In the genomic region with DNA sequence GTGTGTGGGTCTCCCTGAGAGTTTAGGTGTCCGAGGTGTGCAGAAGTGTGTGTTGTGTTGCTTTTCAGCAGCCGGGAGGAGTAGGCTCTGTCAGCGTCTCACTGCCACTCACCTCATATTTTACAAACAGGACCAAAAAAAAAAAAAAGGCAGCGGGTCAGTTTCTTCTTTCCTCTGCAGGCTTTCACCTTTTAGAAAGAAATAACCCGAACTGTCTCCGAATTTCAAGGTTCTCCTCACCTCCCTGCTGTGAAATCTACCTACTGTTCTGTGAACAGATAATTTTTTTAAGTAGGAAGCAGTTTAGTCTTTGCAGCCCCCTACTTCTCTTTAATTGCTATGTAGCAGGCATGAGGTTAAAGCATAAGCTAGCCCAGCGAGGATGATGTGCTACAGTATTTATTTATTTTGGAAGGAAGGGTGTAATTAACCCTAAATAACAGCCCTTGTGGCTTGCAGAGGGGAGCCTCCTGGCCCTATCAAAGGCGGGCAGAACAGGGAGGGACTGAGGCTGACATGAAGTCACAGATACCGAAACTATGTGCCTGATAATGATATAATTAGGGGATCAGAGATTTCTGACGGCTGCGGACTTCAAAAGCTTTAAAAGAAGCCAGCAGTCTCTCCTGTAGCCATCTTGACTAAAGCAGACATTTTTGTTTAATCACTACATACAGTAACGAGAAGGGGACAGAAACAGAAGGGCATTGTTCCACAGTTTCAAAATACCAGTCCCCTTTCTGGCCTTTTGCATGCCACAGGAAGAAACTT, we compare ENCODE assay signal across 8 cellular contexts. TPM values are rescaled to one million over a fixed set of nuclear protein-coding genes. Genes with fewer than 3 reads are reported as not detected.
DNase-seq lines count a peak whose midpoint lies in the region; ATAC-seq lines count a peak whose summit lies in the region.

No MANE protein-coding gene starts in this region.

- no peak overlapping the region for H3K27ac ChIP-seq in mesenchymal stem cell (ENCODE audit: low read length, poor library complexity, severe bottlenecking)

- no peaks in the 10 kb centered on the region for H3K36me3 Mint-ChIP-seq in central memory CD8-positive, alpha-beta T cell (ENCODE audit: insufficient read depth)

- no peak overlapping the region for H4K8ac ChIP-seq in mesenchymal stem cell (ENCODE audit: low read length)

- H3K9me3 ChIP-seq in ES-I3 (ENCODE audit: control insufficient read depth, insufficient read depth, low read length) (no peaks in the 10 kb centered on the region), mesenchymal stem cell (ENCODE audit: control insufficient read depth, low read length) (no peaks in the 10 kb centered on the region)

- no peaks in the 10 kb centered on the region for H3K9me3 Mint-ChIP-seq in central memory CD8-positive, alpha-beta T cell

- H3K36me3 ChIP-seq in ES-I3 (ENCODE audit: insufficient read depth, low read length) = no peaks in the 10 kb centered on the region
- H3K36me3 ChIP-seq in mesenchymal stem cell (ENCODE audit: control insufficient read depth in 1 of 2, insufficient read depth in 2 of 2, low read depth in 1 of 2, low read length in 2 of 2) = peaks cover 4 to 11% of the 10 kb centered on the region in 2 experiments

- H3K18ac ChIP-seq in mesenchymal stem cell (ENCODE audit: low read depth in 1 of 2, low read length in 2 of 2) = peak overlapping the region; percentile 90 to 98

- peak overlapping the region; percentile 98 for H3K4me2 ChIP-seq in mesenchymal stem cell (ENCODE audit: low read length, poor library complexity, severe bottlenecking)

- H3K4me1 ChIP-seq in ES-I3 (ENCODE audit: insufficient read depth, low read length) (no peaks in the 10 kb centered on the region), mesenchymal stem cell (ENCODE audit: control insufficient read depth, insufficient read depth, low read depth, low read length) (peaks cover 12% of the 10 kb centered on the region)

- no peak overlapping the region for H2AK5ac ChIP-seq in mesenchymal stem cell (ENCODE audit: low read length, severe bottlenecking)

- peak overlapping the region; percentile 74 for H3K9ac ChIP-seq in ES-I3 (ENCODE audit: low read depth, low read length)
- H3K9ac ChIP-seq in mesenchymal stem cell (ENCODE audit: low read length) = peak overlapping the region; percentile 81

- DNase-seq in NCI-H748 (lab: John Stamatoyannopoulos, UW; ENCODE audit: unreplicated experiment) (peak; percentile 90), mesenchymal stem cell (peak; percentile 45), left colon (no peak), AG08396 (ENCODE audit: low spot score) (no peak), AML-193 (lab: John Stamatoyannopoulos, UW) (no peak)
- no peak for DNase-seq in central memory CD8-positive, alpha-beta T cell (ENCODE audit: low spot score in 2 of 2)

- H3K27me3 Mint-ChIP-seq in central memory CD8-positive, alpha-beta T cell = peaks cover 86% of the 10 kb centered on the region

- H2BK15ac ChIP-seq in mesenchymal stem cell (ENCODE audit: low read depth, poor library complexity, severe bottlenecking) = no peak overlapping the region

- H3K23ac ChIP-seq in mesenchymal stem cell (ENCODE audit: low read length in 2 of 2) = peak overlapping the region in 1 of 2 experiments; percentile 87

- H3K4ac ChIP-seq in mesenchymal stem cell (ENCODE audit: low read depth in 1 of 2, low read length in 2 of 2) = no peak overlapping the region

- intact Hi-C loops in left colon (cut with DNase I, micrococcal nuclease) = loop anchor here in 1 of 2 donors (10.0 kb wide), 1 partner anchor 456 kb away; no protein-coding TSS in a partner anchor

- peak overlapping the region in 1 of 2 experiments; percentile 93 for H3K14ac ChIP-seq in mesenchymal stem cell (ENCODE audit: low read length in 2 of 2)

- no peak overlapping the region for H4K91ac ChIP-seq in mesenchymal stem cell (ENCODE audit: low read length)

- peaks cover 10% of the 10 kb centered on the region for H3K79me1 ChIP-seq in mesenchymal stem cell (replicated peaks; ENCODE audit: low read length, poor library complexity, severe bottlenecking)

- no peak overlapping the region for H2BK120ac ChIP-seq in mesenchymal stem cell (ENCODE audit: low read depth, low read length)

- H3K27ac Mint-ChIP-seq in central memory CD8-positive, alpha-beta T cell (ENCODE audit: low read depth) = no peak overlapping the region

- H2AFZ ChIP-seq in mesenchymal stem cell (ENCODE audit: low read depth, low read length) = no peak overlapping the region

- H2BK5ac ChIP-seq in mesenchymal stem cell (ENCODE audit: low read depth, low read length, poor library complexity, severe bottlenecking) = no peak overlapping the region

- H3K27me3 ChIP-seq in mesenchymal stem cell (ENCODE audit: control insufficient read depth in 1 of 2, insufficient read depth in 1 of 2, low read length in 2 of 2) = peaks cover 21 to 42% of the 10 kb centered on the region in 2 experiments

- H3K4me3 Mint-ChIP-seq in central memory CD8-positive, alpha-beta T cell = peak overlapping the region; percentile 67

- H2BK12ac ChIP-seq in mesenchymal stem cell (ENCODE audit: low read length in 2 of 2) = no peak overlapping the region

- no peak for ATAC-seq in central memory CD8-positive, alpha-beta T cell (replicated peaks; ENCODE audit: extremely low read depth, poor library complexity, severe bottlenecking)
- ATAC-seq in left colon (no peak), GM18867 (IDR thresholded peaks at IDR 0.05; ENCODE audit: unreplicated experiment) (no peak)

- WGBS in mesenchymal stem cell = 0% methylated on average over 6 of the region's 12 CpGs

- peaks cover 14% of the 10 kb centered on the region for H3K4me1 Mint-ChIP-seq in central memory CD8-positive, alpha-beta T cell

- peak overlapping the region; percentile 78 to 82 for H3K4me3 ChIP-seq in mesenchymal stem cell (ENCODE audit: insufficient read depth in 1 of 2, low read depth in 1 of 2, low read length in 2 of 2)

RNA-seq across cellular contexts. Expression of gene BAMBI, which starts 1.6 kb away (rescaled TPM):
- 156 TPM for polyA plus RNA-seq in mesenchymal stem cell (2013, experiment 1 of 2)
- 155 TPM for polyA plus RNA-seq in mesenchymal stem cell (2013, experiment 2 of 2)
- total RNA-seq in left colon = 10 to 100 TPM in 1 of 2 donors, under 1 TPM in 1; 0.85 to 12.7 TPM

Comparison
In these comparisons a context has a peak if more than half of its experiments do, and no peak if none do; other contexts are left out.
1. DNase-seq: peak in NCI-H748 (single experiment) and mesenchymal stem cell (single experiment); none in central memory CD8-positive, alpha-beta T cell (0 of 2), left colon (0 of 2), AG08396 (single experiment) and AML-193 (0 of 2).